18 cellular contexts compared by ENCODE assay signal in the genomic region with DNA sequence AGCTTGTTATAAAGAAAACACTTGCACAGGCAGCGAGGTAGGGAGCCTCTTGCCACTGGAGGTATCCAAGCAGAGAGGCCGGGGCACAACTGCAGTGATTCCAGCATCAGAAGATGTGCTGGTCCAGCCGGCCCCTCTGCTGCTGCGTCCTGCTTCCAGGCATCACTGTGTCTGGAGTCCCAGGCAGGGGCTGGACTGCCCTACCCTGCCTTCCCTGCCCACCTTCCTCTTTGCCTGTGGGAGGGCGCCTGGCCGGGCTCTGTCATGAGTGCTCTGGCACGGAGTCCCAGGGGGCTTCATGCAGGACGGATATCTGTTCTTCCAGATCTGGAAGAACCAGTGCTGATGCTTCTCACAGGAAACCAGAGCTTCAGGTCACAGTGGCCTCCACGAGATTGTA.
A peak's percentile ranks its signal among the peaks of the same experiment; 100 is the strongest.
DNase-seq lines count a peak whose midpoint lies in the region; ATAC-seq and TF ChIP-seq lines count a peak whose summit lies in the region.
"Had no signal": no experiment of that assay in that cellular context is flagged by ENCODE, and none has a peak within 500 bp of the region (broad histone marks: within the 10 kb centered on the region; RNA-seq: fewer than 3 reads in every experiment).

No MANE protein-coding gene starts in this region.

- no peaks in the 10 kb centered on the region for H3K36me3 Mint-ChIP-seq in T-cell
- H3K36me3 Mint-ChIP-seq: CD4-positive, CD25-positive, alpha-beta regulatory T cell; CD8-positive, alpha-beta memory T cell had no signal

- POLR2A ChIA-PET in IMR-90 (lab: Charles Lee; ENCODE audit: unreplicated experiment): interaction anchor here (0.5 kb wide), 1 partner anchor 319 kb away, joined by 4 read pairs; no protein-coding TSS in a partner anchor
- POLR2A ChIA-PET in T-cell (lab: Charles Lee): no interaction called here

- no peak for TF ChIP-seq RAD21 in IMR-90 (IDR thresholded peaks at IDR 0.05; ENCODE audit: low read length)

- dilution Hi-C loops in IMR-90 (cut with HindIII; ENCODE audit: low sequenced_read_pairs, unreplicated experiment): no loop called here

- no peak overlapping the region for H3K4me3 ChIP-seq in BE2C (ENCODE audit: low read depth, low read length)
- no peak overlapping the region for H3K4me3 ChIP-seq in BLaER1
- no peak overlapping the region for H3K4me3 ChIP-seq in IMR-90 (ENCODE audit: insufficient read depth, low read depth, low read length)
- no peak overlapping the region for H3K4me3 ChIP-seq in neuronal stem cell (ENCODE audit: low read length in 2 of 2)
- H3K4me3 ChIP-seq: GM12878, K562 had no signal

- in situ Hi-C loops in IMR-90 (cut with MboI; ENCODE audit: low sequenced_read_pairs): no loop called here

- no peaks in the 10 kb centered on the region for H3K27me3 ChIP-seq in BE2C
- H3K27me3 ChIP-seq in BLaER1: no peaks in the 10 kb centered on the region
- peaks cover 39% of the 10 kb centered on the region for H3K27me3 ChIP-seq in IMR-90 (ENCODE audit: control insufficient read depth, insufficient read depth, low read length)
- H3K27me3 ChIP-seq in neuronal stem cell (ENCODE audit: control insufficient read depth in 3 of 3, insufficient read depth in 3 of 3, low read depth in 1 of 3, low read length in 3 of 3): peaks cover 0 to 4% (median 2%) of the 10 kb centered on the region in 3 experiments

- H3K27ac ChIP-seq in BLaER1: peak overlapping the region; percentile 79; the same call in 1 of the 2 replicates
- H3K27ac ChIP-seq in IMR-90 (ENCODE audit: insufficient read depth, low read length): no peak overlapping the region
- no peak overlapping the region for H3K27ac ChIP-seq in neuronal stem cell (replicated peaks; ENCODE audit: low read length)
- H3K27ac ChIP-seq: HL-60 had no signal

- peak overlapping the region; percentile 87 for H3K4me2 ChIP-seq in BLaER1
- no peak overlapping the region for H3K4me2 ChIP-seq in IMR-90 (ENCODE audit: low read depth, low read length)
- no peak overlapping the region for H3K4me2 ChIP-seq in neuronal stem cell (ENCODE audit: insufficient read depth, low read length, poor library complexity, severe bottlenecking)

- ATAC-seq in IMR-90 (ENCODE audit: low read depth) (no peak), HG03460 (IDR thresholded peaks at IDR 0.05; ENCODE audit: unreplicated experiment) (no peak), T-cell (replicated peaks in 1 of 4) (no peak)
- ATAC-seq: GM12878, K562 had no signal

- no peak for TF ChIP-seq POLR2A in IMR-90 (IDR thresholded peaks at IDR 0.05; ENCODE audit: low read depth, low read length)

- H2BK15ac ChIP-seq in IMR-90 (ENCODE audit: low read depth, low read length): no peak overlapping the region
- H2BK15ac ChIP-seq in neuronal stem cell (ENCODE audit: low read length): peak overlapping the region; percentile 43

- H2BK5ac ChIP-seq in IMR-90 (ENCODE audit: low read depth, low read length, poor library complexity, severe bottlenecking) (no peak overlapping the region), neuronal stem cell (ENCODE audit: low read length) (peak overlapping the region; percentile 19)

- no peak overlapping the region for H3K14ac ChIP-seq in IMR-90 (replicated peaks; ENCODE audit: low read depth, low read length)
- H3K14ac ChIP-seq in neuronal stem cell (ENCODE audit: low read length): peak overlapping the region; percentile 78

- no peak for TF ChIP-seq CTCF in BE2C (IDR thresholded peaks at IDR 0.05; ENCODE audit: low read depth, low read length)
- no peak for TF ChIP-seq CTCF in IMR-90 (conservative IDR thresholded peaks at IDR 0.05; ENCODE audit: low read depth, low read length)

- no peaks in the 10 kb centered on the region for H3K9me1 ChIP-seq in IMR-90 (ENCODE audit: insufficient read depth, low read length)

- no peaks in the 10 kb centered on the region for H3K9me3 ChIP-seq in BE2C
- no peaks in the 10 kb centered on the region for H3K9me3 ChIP-seq in BLaER1
- 0 out of 2 replicates have a peak, but pooled peaks cover 1% of the 10 kb centered on the region for H3K9me3 ChIP-seq in IMR-90 (ENCODE audit: control insufficient read depth, insufficient read depth, low read length)
- no peaks in the 10 kb centered on the region for H3K9me3 ChIP-seq in neuronal stem cell (replicated peaks in 1 of 2; ENCODE audit: control insufficient read depth in 2 of 2, insufficient read depth in 1 of 2, low read depth in 1 of 2, low read length in 2 of 2)

- no peak overlapping the region for H3K56ac ChIP-seq in IMR-90 (ENCODE audit: extremely low read depth, insufficient read depth, low read length)

- no peak overlapping the region for H2BK120ac ChIP-seq in IMR-90 (ENCODE audit: low read depth, low read length)
- no peak overlapping the region for H2BK120ac ChIP-seq in neuronal stem cell (ENCODE audit: low read depth, low read length)

- CTCF ChIA-PET in IMR-90 (lab: Yijun Ruan, JAX) (no interaction called here), T-cell (lab: Charles Lee) (no interaction called here)

- H2BK12ac ChIP-seq in neuronal stem cell (ENCODE audit: low read length): no peak overlapping the region

- no peak overlapping the region for H3K27ac Mint-ChIP-seq in T-cell
- H3K27ac Mint-ChIP-seq: CD4-positive, CD25-positive, alpha-beta regulatory T cell; CD8-positive, alpha-beta memory T cell had no signal

- intact Hi-C loops in IMR-90 (cut with micrococcal nuclease): no loop called here

- no peak overlapping the region for H3K4me3 Mint-ChIP-seq in T-cell
- H3K4me3 Mint-ChIP-seq: CD4-positive, CD25-positive, alpha-beta regulatory T cell; CD8-positive, alpha-beta memory T cell had no signal

- H2AFZ ChIP-seq in IMR-90 (replicated peaks; ENCODE audit: low read length, poor library complexity) (peak overlapping the region; percentile 21), neuronal stem cell (ENCODE audit: low read length) (no peak overlapping the region)

- no peaks in the 10 kb centered on the region for H4K20me1 ChIP-seq in BLaER1
- no peaks in the 10 kb centered on the region for H4K20me1 ChIP-seq in IMR-90 (ENCODE audit: insufficient read depth, low read length)

- H3K79me1 ChIP-seq in IMR-90 (ENCODE audit: low read depth in 1 of 2, low read length in 2 of 2): no peaks in the 10 kb centered on the region
- peaks cover 3% of the 10 kb centered on the region for H3K79me1 ChIP-seq in neuronal stem cell (ENCODE audit: low read depth, low read length)

- no TSS peak for BruUV-seq in IMR-90 (replicated peaks; lab: Mats Ljungman, UMichigan)

- H3K4me1 ChIP-seq in BE2C: peaks cover 10% of the 10 kb centered on the region
- peaks cover 45% of the 10 kb centered on the region for H3K4me1 ChIP-seq in BLaER1
- H3K4me1 ChIP-seq in IMR-90 (ENCODE audit: control insufficient read depth, insufficient read depth, low read length): peaks cover 2% of the 10 kb centered on the region; the same call in 1 of the 2 replicates
- peaks cover 0 to 10% of the 10 kb centered on the region in 2 donors for H3K4me1 ChIP-seq in neuronal stem cell (ENCODE audit: control insufficient read depth in 2 of 2, insufficient read depth in 1 of 2, low read depth in 1 of 2, low read length in 2 of 2)

- H4K8ac ChIP-seq in IMR-90 (ENCODE audit: low read depth in 2 of 2, low read length in 2 of 2) (no peak overlapping the region), neuronal stem cell (ENCODE audit: low read depth, low read length) (no peak overlapping the region)

- H3K36me3 ChIP-seq in BE2C (no peaks in the 10 kb centered on the region), BLaER1 (no peaks in the 10 kb centered on the region), IMR-90 (ENCODE audit: control insufficient read depth, insufficient read depth, low read length) (no peaks in the 10 kb centered on the region), neuronal stem cell (replicated peaks in 1 of 2; ENCODE audit: control insufficient read depth in 2 of 2, insufficient read depth in 2 of 2, low read length in 2 of 2) (peaks cover 0 to 2% of the 10 kb centered on the region in 2 donors)

- H3K27me3 Mint-ChIP-seq in T-cell: peaks cover 11 to 20% of the 10 kb centered on the region in 2 donors
- H3K27me3 Mint-ChIP-seq: CD4-positive, CD25-positive, alpha-beta regulatory T cell had no signal

- H2AK9ac ChIP-seq in IMR-90 (replicated peaks; ENCODE audit: low read depth, low read length, poor library complexity): no peak overlapping the region

- H3K9me3 Mint-ChIP-seq in T-cell: no peaks in the 10 kb centered on the region

- H3K18ac ChIP-seq in IMR-90 (ENCODE audit: low read depth, low read length): no peak overlapping the region
- peak overlapping the region; percentile 28 for H3K18ac ChIP-seq in neuronal stem cell (ENCODE audit: low read length)

- H2AK5ac ChIP-seq in IMR-90 (ENCODE audit: low read depth, low read length): no peak overlapping the region
- H2AK5ac ChIP-seq in neuronal stem cell (ENCODE audit: low read depth, low read length): no peak overlapping the region

- no peak overlapping the region for H3K23ac ChIP-seq in IMR-90 (ENCODE audit: low read depth, low read length)
- H3K23ac ChIP-seq in neuronal stem cell (ENCODE audit: low read depth, low read length, poor library complexity): peak overlapping the region; percentile 52

- DNase-seq in BE2C (peak; percentile 93), IMR-90 (no peak), neuronal stem cell (ENCODE audit: low spot score) (no peak), T-cell (no peak)
- DNase-seq: ACHN; CD4-positive, CD25-positive, alpha-beta regulatory T cell; CD8-positive, alpha-beta memory T cell; COR-L47; DMS 273 treated with DMSO at 0.1 percent for 48 hours; DMS53; DND-41; EL; HCEC 1CT had no signal

- H3K4ac ChIP-seq in IMR-90 (ENCODE audit: low read depth, low read length): no peak overlapping the region
- H3K4ac ChIP-seq in neuronal stem cell (ENCODE audit: low read length): no peak overlapping the region

- H4K5ac ChIP-seq in IMR-90 (ENCODE audit: low read depth, low read length): no peak overlapping the region

- no peak overlapping the region for H3K9ac ChIP-seq in BLaER1
- no peak overlapping the region for H3K9ac ChIP-seq in IMR-90 (ENCODE audit: low read depth, low read length)
- H3K9ac ChIP-seq in neuronal stem cell (ENCODE audit: low read depth, low read length, poor library complexity): no peak overlapping the region

- H3K4me1 Mint-ChIP-seq in T-cell: no peaks in the 10 kb centered on the region
- H3K4me1 Mint-ChIP-seq: CD4-positive, CD25-positive, alpha-beta regulatory T cell; CD8-positive, alpha-beta memory T cell had no signal

- no peak overlapping the region for H4K91ac ChIP-seq in IMR-90 (ENCODE audit: insufficient read depth, low read depth, low read length)
- H4K91ac ChIP-seq in neuronal stem cell (ENCODE audit: low read depth, low read length, poor library complexity): no peak overlapping the region

- no peak overlapping the region for H2BK20ac ChIP-seq in IMR-90 (ENCODE audit: low read depth, low read length)

- 66% methylated on average over 6 of the region's 9 CpGs; no CpG with 5 or more reads in 1 of the 2 experiments for WGBS in IMR-90 (ENCODE audit: extremely low coverage in 2 of 2, insufficient read length in 1 of 2), 2 experiments
- WGBS in neuronal stem cell (ENCODE audit: extremely low coverage in 2 of 2, insufficient read length in 2 of 2, insufficient replicate concordance in 1 of 2), 2 donors: no CpG with 5 or more reads among the region's 9 CpGs

TF ChIP-seq in IMR-90, 13 proteins besides CTCF, POLR2A, EP300 and RAD21:
- TF ChIP-seq CEBPB (IDR thresholded peaks at IDR 0.05; ENCODE audit: low read depth, low read length): no peak
